8 cellular contexts compared by ENCODE assay signal in genomic region chr4:1748465-1748995, GRCh38. TPM values are rescaled to one million over a fixed set of nuclear protein-coding genes. Genes with fewer than 3 reads are reported as not detected.
DNase-seq lines count a peak whose midpoint lies in the region; ATAC-seq, FAIRE-seq and TF ChIP-seq lines count a peak whose summit lies in the region.

No MANE protein-coding gene starts in this region.

- H3K4me1 ChIP-seq in A673 (ENCODE audit: insufficient read depth, low read length, poor library complexity, severe bottlenecking): no peaks in the 10 kb centered on the region
- H3K4me1 ChIP-seq in mammary epithelial cell (ENCODE audit: insufficient read depth, low read length): peaks cover 18% of the 10 kb centered on the region

- no peak overlapping the region for H3K9ac ChIP-seq in mammary epithelial cell (ENCODE audit: insufficient read depth, low read length)

- H3K4me2 ChIP-seq in mammary epithelial cell (ENCODE audit: insufficient read depth, low read depth, low read length): peak overlapping the region; percentile 18

- H4K20me1 ChIP-seq in mammary epithelial cell (ENCODE audit: insufficient read depth, low read length): no peaks in the 10 kb centered on the region

- H3K79me2 ChIP-seq in mammary epithelial cell (ENCODE audit: insufficient read depth, low read length): no peaks in the 10 kb centered on the region

- FAIRE-seq in GM18507 (lab: Jason Lieb, UNC): peak; percentile 67

- BruUV-seq in A673 (replicated peaks; lab: Mats Ljungman, UMichigan): no TSS peak
- no TSS peak for BruUV-seq in mammary epithelial cell (replicated peaks; lab: Mats Ljungman, UMichigan)

- POLR2A ChIA-PET in A673 (lab: Charles Lee; ENCODE audit: low non-redundant PET): no interaction called here

- H3K27ac ChIP-seq in A673 (ENCODE audit: low read depth, low read length, poor library complexity, severe bottlenecking) (no peak overlapping the region), mammary epithelial cell (ENCODE audit: insufficient read depth, low read depth, low read length) (no peak overlapping the region)

- peaks cover 18% of the 10 kb centered on the region for H3K36me3 ChIP-seq in A673 (ENCODE audit: insufficient read depth, low read length, poor library complexity, severe bottlenecking)
- H3K36me3 ChIP-seq in mammary epithelial cell (ENCODE audit: insufficient read depth, low read length): peaks cover 4% of the 10 kb centered on the region

- 18% methylated on average over 8 of the region's 29 CpGs for WGBS in mammary epithelial cell (ENCODE audit: low coverage, missing lambda C conversion rate)

- H3K4me3 ChIP-seq in A673 (ENCODE audit: low read depth, low read length, poor library complexity, severe bottlenecking) (peak overlapping the region; percentile 22), mammary epithelial cell (replicated peaks in 1 of 3; ENCODE audit: insufficient read depth in 1 of 3, low read depth in 2 of 3, low read length in 3 of 3) (no peak overlapping the region)

- ATAC-seq in HG03095 (IDR thresholded peaks at IDR 0.05; ENCODE audit: unreplicated experiment): no peak

- no peak overlapping the region for H2AFZ ChIP-seq in mammary epithelial cell (ENCODE audit: low read depth, low read length)

- in situ Hi-C loops in mammary epithelial cell (cut with MboI; ENCODE audit: low sequenced_read_pairs in 2 of 2): loop anchor here in 1 of 2 donors (10.0 to 25.0 kb wide), 3 partner anchors 66 to 439 kb away; no protein-coding TSS in a partner anchor

- peak; percentile 89 for DNase-seq in A673 (ENCODE audit: low spot score)
- DNase-seq in GM18507 (ENCODE audit: extremely low spot score, insufficient read length, low read depth): peak; percentile 81
- peak; percentile 71 for DNase-seq in NCI-H2171 treated with DMSO at 0.1 percent for 48 hours (lab: John Stamatoyannopoulos, UW)
- DNase-seq in activated CD4-positive, CD25-positive, alpha-beta regulatory T cell (lab: John Stamatoyannopoulos, UW): peak; percentile 56 to 74 (median 68)
- DNase-seq in mammary epithelial cell: peak; percentile 29
- DNase-seq in kidney tubule cell (ENCODE audit: low spot score): peak; percentile 76
- peak; percentile 49 to 71 (median 54) for DNase-seq in stimulated activated CD4-positive, alpha-beta T cell treated with anti-CD3 and anti-CD28 coated beads, TNF-alpha, amount 100 ng/mL, for 1 hour (ENCODE audit: low read depth in 3 of 3, low spot score in 1 of 3)

- CTCF ChIA-PET in A673 (lab: Charles Lee): interaction anchor here (0.5 to 1.2 kb wide), 9 partner anchors 19 to 265 kb away, joined by 3 to 9 read pairs (median 4); no protein-coding TSS in a partner anchor
- CTCF ChIA-PET in mammary epithelial cell (lab: Charles Lee; ENCODE audit: low non-redundant PET): no interaction called here

- H3K27me3 ChIP-seq in A673 (replicated peaks; ENCODE audit: insufficient read depth, low read depth, low read length, poor library complexity) (no peaks in the 10 kb centered on the region), mammary epithelial cell (ENCODE audit: insufficient read depth, low read length) (no peaks in the 10 kb centered on the region)

- intact Hi-C loops in A673 (cut with micrococcal nuclease; ENCODE audit: unreplicated experiment): loop anchor here (5.0 kb wide), 3 partner anchors 149 to 439 kb away; no protein-coding TSS in a partner anchor
- intact Hi-C loops in mammary epithelial cell (cut with micrococcal nuclease): loop anchor here (1.0 kb wide), 2 partner anchors 62 to 438 kb away; no protein-coding TSS in a partner anchor

- H3K9me3 ChIP-seq in A673 (ENCODE audit: low read depth, low read length, poor library complexity, severe bottlenecking) (no peaks in the 10 kb centered on the region), mammary epithelial cell (replicated peaks; ENCODE audit: insufficient read depth, low read length) (no peaks in the 10 kb centered on the region)

- dilution Hi-C loops in mammary epithelial cell (cut with HindIII; ENCODE audit: low sequenced_read_pairs): no loop called here

- TF ChIP-seq CTCF in A673 (conservative IDR thresholded peaks at IDR 0.05; ENCODE audit: low read depth, low read length): peak; percentile 94
- peak; percentile 46 to 81 for TF ChIP-seq CTCF in mammary epithelial cell (conservative IDR thresholded peaks at IDR 0.05 in 1 of 2, IDR thresholded peaks at IDR 0.05 in 1 of 2; ENCODE audit: extremely low read depth in 1 of 2, insufficient read depth in 1 of 2, low read depth in 1 of 2, low read length in 2 of 2)

RNA-seq across cellular contexts. Expression of gene TACC3, which starts 27.2 kb away (rescaled TPM):
- total RNA-seq in A673 (2021) (224 and 246 TPM in 2 replicates), mammary epithelial cell (10 to 100 TPM in 1 of 2 donors, 1 to 10 TPM in 1; 2.3 to 73.0 TPM)
- polyA plus RNA-seq in mammary epithelial cell: 46.9 TPM
- 103 TPM for polyA minus RNA-seq in mammary epithelial cell

RNA-seq across cellular contexts. Expression of gene TMEM129, which starts 27.4 kb away (rescaled TPM):
- 28.8 and 33.4 TPM in 2 replicates for total RNA-seq in A673 (2021)
- 10 to 100 TPM; 31.7 to 52.7 TPM for total RNA-seq in mammary epithelial cell
- 21.5 TPM for polyA plus RNA-seq in mammary epithelial cell
- 15.1 TPM for polyA minus RNA-seq in mammary epithelial cell

RNA-seq across cellular contexts. Expression of gene SLBP, which starts 36.4 kb away (rescaled TPM):
- total RNA-seq in A673 (2021) (85.5 and 89.5 TPM in 2 replicates), mammary epithelial cell (10 to 100 TPM; 38.0 to 55.7 TPM)
- 71.1 TPM for polyA plus RNA-seq in mammary epithelial cell
- 46.8 TPM for polyA minus RNA-seq in mammary epithelial cell

RNA-seq across cellular contexts. Expression of gene FGFR3, which starts 44.6 kb away (rescaled TPM):
- total RNA-seq in A673 (2021) (4.7 and 5.5 TPM in 2 replicates), mammary epithelial cell (1 to 10 TPM in 1 of 2 donors, under 1 TPM in 1; 0.67 to 6.2 TPM)
- polyA plus RNA-seq in mammary epithelial cell: 3.8 TPM
- polyA minus RNA-seq in mammary epithelial cell: 2.1 TPM

Comparison
In these comparisons a context has a peak if more than half of its experiments do, and no peak if none do; other contexts are left out.
1. DNase-seq: peak in every context shown above with its lines; median percentile 89 in A673; 81 in GM18507; 76 in kidney tubule cell; 71 in NCI-H2171 treated with DMSO at 0.1 percent for 48 hours; 68 in activated CD4-positive, CD25-positive, alpha-beta regulatory T cell; 54 in stimulated activated CD4-positive, alpha-beta T cell treated with anti-CD3 and anti-CD28 coated beads, TNF-alpha, amount 100 ng/mL, for 1 hour; 29 in mammary epithelial cell.